16 cellular contexts compared by ENCODE assay signal in genomic region chr1:237478842-237479241, GRCh38.
A peak's percentile ranks its signal among the peaks of the same experiment; 100 is the strongest.
DNase-seq lines count a peak whose midpoint lies in the region; ATAC-seq and TF ChIP-seq lines count a peak whose summit lies in the region.
"Had no signal": no experiment of that assay in that cellular context is flagged by ENCODE, and none has a peak within 500 bp of the region (broad histone marks: within the 10 kb centered on the region; RNA-seq: fewer than 3 reads in every experiment).

No MANE protein-coding gene starts in this region.

- no peak for DNase-seq in CD8-positive, alpha-beta memory T cell
- DNase-seq in Daoy (ENCODE audit: low read depth) (peak; percentile 21), GM19238 (ENCODE audit: insufficient read length, low spot score) (no peak), putamen (ENCODE audit: low spot score) (no peak)
- DNase-seq in central memory CD8-positive, alpha-beta T cell (ENCODE audit: low spot score in 2 of 2), result no peak
- DNase-seq: ACHN; BE2C; CD4-positive, alpha-beta T cell; DMS79 treated with DMSO at 0.1 percent for 48 hours; GDM1; GM23248; KG1 had no signal

- peaks cover 0 to 3% (median 0%) of the 10 kb centered on the region in 5 donors for H3K9me3 Mint-ChIP-seq in CD8-positive, alpha-beta memory T cell
- no peaks in the 10 kb centered on the region for H3K9me3 Mint-ChIP-seq in central memory CD8-positive, alpha-beta T cell

- no peaks in the 10 kb centered on the region for H3K4me1 ChIP-seq in CD8-positive, alpha-beta memory T cell (ENCODE audit: insufficient read depth, low read length)
- H3K4me1 ChIP-seq in OCI-LY3 (ENCODE audit: low read length), result no peaks in the 10 kb centered on the region
- H3K4me1 ChIP-seq: BE2C, HAP-1 had no signal

- H3K27ac Mint-ChIP-seq in CD8-positive, alpha-beta memory T cell, result peak overlapping the region in 1 of 8 donors; percentile 9
- no peak overlapping the region for H3K27ac Mint-ChIP-seq in central memory CD8-positive, alpha-beta T cell (ENCODE audit: low read depth)
- H3K27ac Mint-ChIP-seq: CD4-positive, alpha-beta T cell had no signal

- peak overlapping the region; percentile 17; the same call in 1 of the 2 replicates for H3K4me2 ChIP-seq in OCI-LY3 (ENCODE audit: low read length)

- POLR2A ChIA-PET in CD8-positive, alpha-beta memory T cell (lab: Charles Lee), result no interaction called here

- ATAC-seq in central memory CD8-positive, alpha-beta T cell (replicated peaks; ENCODE audit: extremely low read depth, poor library complexity, severe bottlenecking), result no peak
- no peak for ATAC-seq in esophagus mucosa

- H3K36me3 Mint-ChIP-seq in CD8-positive, alpha-beta memory T cell, result no peaks in the 10 kb centered on the region
- H3K36me3 Mint-ChIP-seq in central memory CD8-positive, alpha-beta T cell (ENCODE audit: insufficient read depth), result no peaks in the 10 kb centered on the region

- peak overlapping the region in 6 of 7 donors; percentile 9 to 45 (median 28) for H3K4me3 Mint-ChIP-seq in CD8-positive, alpha-beta memory T cell
- peak overlapping the region; percentile 23 for H3K4me3 Mint-ChIP-seq in central memory CD8-positive, alpha-beta T cell
- H3K4me3 Mint-ChIP-seq: CD4-positive, alpha-beta T cell had no signal

- H2AFZ ChIP-seq in OCI-LY3 (ENCODE audit: low read depth, low read length), result no peak overlapping the region
- H2AFZ ChIP-seq: GM23248 had no signal

- H4K20me1 ChIP-seq in OCI-LY3 (ENCODE audit: insufficient read depth, low read length), result no peaks in the 10 kb centered on the region

- no peak overlapping the region for H3K9ac ChIP-seq in OCI-LY3 (ENCODE audit: low read length)
- H3K9ac ChIP-seq: GM23248 had no signal

- no peak for TF ChIP-seq CTCF in OCI-LY3 (IDR thresholded peaks at IDR 0.05; ENCODE audit: low read depth, low read length)

- H3K79me2 ChIP-seq in OCI-LY3 (ENCODE audit: low read length), result no peaks in the 10 kb centered on the region

- H3K27me3 Mint-ChIP-seq in CD8-positive, alpha-beta memory T cell, result peaks cover 0 to 4% of the 10 kb centered on the region in 2 donors
- H3K27me3 Mint-ChIP-seq in central memory CD8-positive, alpha-beta T cell, result peaks cover 14% of the 10 kb centered on the region
- H3K27me3 Mint-ChIP-seq: CD4-positive, alpha-beta T cell had no signal

- H3K36me3 ChIP-seq in CD8-positive, alpha-beta memory T cell (ENCODE audit: insufficient read depth, low read length), result no peaks in the 10 kb centered on the region
- H3K36me3 ChIP-seq in OCI-LY3 (replicated peaks; ENCODE audit: low read depth, low read length), result no peaks in the 10 kb centered on the region
- H3K36me3 ChIP-seq: BE2C, HAP-1 had no signal

- H3K4me3 ChIP-seq in CD8-positive, alpha-beta memory T cell (ENCODE audit: low read length), result no peak overlapping the region
- H3K4me3 ChIP-seq in OCI-LY3 (ENCODE audit: low read length), result no peak overlapping the region
- H3K4me3 ChIP-seq: GM23248, HAP-1 had no signal

- H3K27ac ChIP-seq in CD8-positive, alpha-beta memory T cell (ENCODE audit: low read depth, low read length), result no peak overlapping the region
- H3K27ac ChIP-seq in OCI-LY3 (ENCODE audit: low read length), result no peak overlapping the region
- H3K27ac ChIP-seq: C4-2B, GM23248 had no signal

- no peaks in the 10 kb centered on the region for H3K9me3 ChIP-seq in CD8-positive, alpha-beta memory T cell (ENCODE audit: low read length)
- H3K9me3 ChIP-seq in OCI-LY3 (ENCODE audit: insufficient read depth, low read length), result no peaks in the 10 kb centered on the region; the same call in 1 of the 2 replicates
- H3K9me3 ChIP-seq: BE2C, HAP-1 had no signal

- H3K4me1 Mint-ChIP-seq in CD8-positive, alpha-beta memory T cell, result peaks cover 3 to 10% (median 9%) of the 10 kb centered on the region in 3 donors
- peaks cover 11% of the 10 kb centered on the region for H3K4me1 Mint-ChIP-seq in central memory CD8-positive, alpha-beta T cell

- H3K27me3 ChIP-seq in CD8-positive, alpha-beta memory T cell (ENCODE audit: insufficient read depth, low read length, poor library complexity, severe bottlenecking), result no peaks in the 10 kb centered on the region
- H3K27me3 ChIP-seq in OCI-LY3 (ENCODE audit: low read depth, low read length), result peaks cover 23% of the 10 kb centered on the region; the same call in 1 of the 2 replicates
- H3K27me3 ChIP-seq: BE2C had no signal

- CTCF ChIA-PET in CD8-positive, alpha-beta memory T cell (lab: Charles Lee), result no interaction called here
